In the genomic region with DNA sequence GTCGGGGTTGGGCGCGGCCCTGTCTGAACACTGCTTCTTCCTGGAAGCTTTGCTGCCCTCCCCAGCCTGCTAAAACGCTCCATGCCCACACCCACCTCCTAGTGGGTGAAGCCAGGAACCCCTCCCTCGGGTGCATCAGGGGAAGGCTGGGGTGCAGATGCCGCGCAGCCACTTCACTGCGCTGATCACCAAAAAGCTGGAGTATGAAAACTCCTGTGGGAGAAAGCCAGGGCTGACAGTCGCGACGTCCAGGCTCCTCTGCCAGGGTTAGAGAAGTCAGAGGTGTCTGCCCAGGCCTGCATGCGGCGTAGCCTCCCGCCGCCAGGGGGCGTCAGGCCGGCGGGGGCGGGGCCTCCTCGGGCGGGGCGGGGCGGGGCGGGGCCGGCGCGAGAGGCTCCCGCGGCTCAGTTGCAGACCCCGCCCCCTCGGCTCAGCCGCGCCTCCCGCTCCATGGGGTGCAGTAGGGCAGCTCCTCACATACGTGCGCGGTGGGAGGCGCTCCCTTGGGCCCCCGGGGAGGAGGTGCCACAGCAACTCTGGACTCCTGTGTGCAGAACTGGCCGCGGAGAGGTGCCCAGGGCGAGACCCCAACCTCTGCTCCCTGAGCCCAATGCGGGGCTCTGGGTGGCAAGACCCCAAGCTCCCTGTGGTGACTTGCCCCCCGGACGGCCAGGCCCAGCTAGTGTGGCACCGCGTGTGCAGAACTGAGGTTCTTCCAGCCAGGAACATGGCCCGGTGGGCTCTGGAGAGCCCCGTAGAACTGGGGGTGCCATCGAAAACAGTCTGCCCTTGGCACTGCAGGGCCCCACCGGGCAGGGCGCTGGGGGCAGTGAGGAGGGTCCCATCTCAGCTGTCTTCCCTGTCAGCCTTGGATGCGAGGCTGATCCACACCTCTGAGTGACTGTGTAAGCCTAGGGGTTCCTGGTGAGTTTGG, we compare ENCODE assay signal across 8 cellular contexts. TPM values are rescaled to one million over a fixed set of nuclear protein-coding genes. Genes with fewer than 3 reads are reported as not detected.
A peak's percentile ranks its signal among the peaks of the same experiment; 100 is the strongest.
DNase-seq lines count a peak whose midpoint lies in the region; ATAC-seq and TF ChIP-seq lines count a peak whose summit lies in the region.

No MANE protein-coding gene starts in this region.

- H3K27ac Mint-ChIP-seq in CD4-positive, CD25-positive, alpha-beta regulatory T cell = peak overlapping the region; percentile 98 to 100 (median 98)
- H3K27ac Mint-ChIP-seq in mesothelial cell of epicardium = peak overlapping the region; percentile 59

- H3K27me3 Mint-ChIP-seq in CD4-positive, CD25-positive, alpha-beta regulatory T cell = peaks cover 9% of the 10 kb centered on the region
- H3K27me3 Mint-ChIP-seq in mesothelial cell of epicardium (ENCODE audit: low read depth) = no peaks in the 10 kb centered on the region

- peak; percentile 95 for TF ChIP-seq CTCF in mesothelial cell of epicardium (IDR thresholded peaks at IDR 0.05; ENCODE audit: unreplicated experiment)

- peak; percentile 56 to 68 for ATAC-seq in CD4-positive, CD25-positive, alpha-beta regulatory T cell (ENCODE audit: low read depth in 2 of 2)
- ATAC-seq in HG03439 (IDR thresholded peaks at IDR 0.05; ENCODE audit: unreplicated experiment) = peak; percentile 49

- peak; percentile 93 to 95 (median 94) for DNase-seq in CD4-positive, CD25-positive, alpha-beta regulatory T cell
- DNase-seq in GM19240 (ENCODE audit: insufficient read length, low spot score) (peak; percentile 79), NCI-H82 (lab: John Stamatoyannopoulos, UW) (peak; percentile 89), mesothelial cell of epicardium (ENCODE audit: low spot score in 2 of 2, unreplicated experiment in 2 of 2) (peak; percentile 77 to 83)
- peak; percentile 86 to 91 for DNase-seq in activated CD8-positive, alpha-beta memory T cell treated with anti-CD3 and anti-CD28 coated beads for 1 hour (ENCODE audit: extremely low read depth in 1 of 2, low read depth in 1 of 2)
- peak; percentile 90 to 93 (median 92) for DNase-seq in effector memory CD4-positive, alpha-beta T cell
- peak; percentile 86 to 91 for DNase-seq in stimulated activated CD8-positive, alpha-beta memory T cell treated with anti-CD3 and anti-CD28 coated beads, Interleukin-2, amount 100 ng/mL, for 1 hour (ENCODE audit: low read depth in 2 of 2)

- H3K4me1 ChIP-seq in CD4-positive, CD25-positive, alpha-beta regulatory T cell (ENCODE audit: control insufficient read depth, insufficient read depth, low read length, poor library complexity, severe bottlenecking) = peaks cover 88% of the 10 kb centered on the region
- peaks cover 85% of the 10 kb centered on the region for H3K4me1 ChIP-seq in effector memory CD4-positive, alpha-beta T cell (ENCODE audit: control insufficient read depth, insufficient read depth, low read length, poor library complexity, severe bottlenecking)

- H3K27me3 ChIP-seq in CD4-positive, CD25-positive, alpha-beta regulatory T cell (ENCODE audit: control insufficient read depth, insufficient read depth, low read length) = no peaks in the 10 kb centered on the region
- no peaks in the 10 kb centered on the region for H3K27me3 ChIP-seq in effector memory CD4-positive, alpha-beta T cell (replicated peaks; ENCODE audit: control insufficient read depth, insufficient read depth, low read length, poor library complexity, severe bottlenecking)

- H3K9me3 Mint-ChIP-seq in CD4-positive, CD25-positive, alpha-beta regulatory T cell = no peaks in the 10 kb centered on the region
- H3K9me3 Mint-ChIP-seq in mesothelial cell of epicardium = no peaks in the 10 kb centered on the region

- H3K36me3 ChIP-seq in CD4-positive, CD25-positive, alpha-beta regulatory T cell (ENCODE audit: control insufficient read depth, insufficient read depth, low read length) = no peaks in the 10 kb centered on the region
- peaks cover 3% of the 10 kb centered on the region for H3K36me3 ChIP-seq in effector memory CD4-positive, alpha-beta T cell (ENCODE audit: control insufficient read depth, insufficient read depth, low read length)

- peak overlapping the region; percentile 93 to 98 (median 94) for H3K4me3 Mint-ChIP-seq in CD4-positive, CD25-positive, alpha-beta regulatory T cell
- peak overlapping the region; percentile 76 for H3K4me3 Mint-ChIP-seq in mesothelial cell of epicardium

- peaks cover 10% of the 10 kb centered on the region for H3K36me3 Mint-ChIP-seq in CD4-positive, CD25-positive, alpha-beta regulatory T cell
- H3K36me3 Mint-ChIP-seq in mesothelial cell of epicardium = peaks cover 3% of the 10 kb centered on the region

- H3K9me3 ChIP-seq in CD4-positive, CD25-positive, alpha-beta regulatory T cell (ENCODE audit: control insufficient read depth in 2 of 2, low read length in 2 of 2) = no peaks in the 10 kb centered on the region
- H3K9me3 ChIP-seq in effector memory CD4-positive, alpha-beta T cell (ENCODE audit: control insufficient read depth, low read length) = no peaks in the 10 kb centered on the region

- H3K4me1 Mint-ChIP-seq in CD4-positive, CD25-positive, alpha-beta regulatory T cell = peaks cover 3 to 81% (median 53%) of the 10 kb centered on the region in 4 donors
- peaks cover 34% of the 10 kb centered on the region for H3K4me1 Mint-ChIP-seq in mesothelial cell of epicardium

- H3K4me3 ChIP-seq in CD4-positive, CD25-positive, alpha-beta regulatory T cell (ENCODE audit: low read depth, low read length) = peak overlapping the region; percentile 79
- H3K4me3 ChIP-seq in effector memory CD4-positive, alpha-beta T cell (ENCODE audit: insufficient read depth, low read depth, low read length, poor library complexity, severe bottlenecking) = peak overlapping the region; percentile 63

- peak overlapping the region; percentile 95 for H3K27ac ChIP-seq in CD4-positive, CD25-positive, alpha-beta regulatory T cell (ENCODE audit: insufficient read depth, low read length, poor library complexity, severe bottlenecking)
- peak overlapping the region; percentile 95 for H3K27ac ChIP-seq in effector memory CD4-positive, alpha-beta T cell (ENCODE audit: insufficient read depth, low read length, poor library complexity, severe bottlenecking)

RNA-seq across cellular contexts. Expression of a gene that starts 1.8 kb away (rescaled TPM):
- total RNA-seq in CD4-positive, CD25-positive, alpha-beta regulatory T cell = 167 TPM
- 10 to 100 TPM; 28.5 to 83.7 (median 52.5) TPM for polyA plus RNA-seq in CD4-positive, CD25-positive, alpha-beta regulatory T cell
- 26.4 to 28.3 TPM (median 28.3 TPM) in 3 replicates for total RNA-seq in mesothelial cell of epicardium

RNA-seq across cellular contexts. Expression of a gene that starts 6.3 kb away (rescaled TPM):
- total RNA-seq in CD4-positive, CD25-positive, alpha-beta regulatory T cell = 8.3 TPM
- polyA plus RNA-seq in CD4-positive, CD25-positive, alpha-beta regulatory T cell = 10 to 100 TPM; 14.9 to 27.2 (median 18.1) TPM
- total RNA-seq in mesothelial cell of epicardium = 4.3 to 6.2 TPM (median 5.9 TPM) in 3 replicates

RNA-seq across cellular contexts. Expression of a gene that starts 8.7 kb away (rescaled TPM):
- total RNA-seq in CD4-positive, CD25-positive, alpha-beta regulatory T cell = 37.2 TPM
- 10 to 100 TPM in 1 of 4 donors, 1 to 10 TPM in 3; 3.8 to 11.8 (median 7.6) TPM for polyA plus RNA-seq in CD4-positive, CD25-positive, alpha-beta regulatory T cell
- 25.9 to 29.8 TPM (median 27.3 TPM) in 3 replicates for total RNA-seq in mesothelial cell of epicardium

RNA-seq across cellular contexts. Expression of a gene that starts 20.1 kb away (rescaled TPM):
- 64.6 TPM for total RNA-seq in CD4-positive, CD25-positive, alpha-beta regulatory T cell
- polyA plus RNA-seq in CD4-positive, CD25-positive, alpha-beta regulatory T cell = 10 to 100 TPM in 1 of 4 donors, 1 to 10 TPM in 3; 6.8 to 12.2 (median 7.8) TPM
- total RNA-seq in mesothelial cell of epicardium = 58.3 to 60.3 TPM (median 58.6 TPM) in 3 replicates

RNA-seq across cellular contexts. Expression of a gene that starts 58.8 kb away (rescaled TPM):
- total RNA-seq in CD4-positive, CD25-positive, alpha-beta regulatory T cell = 11.0 TPM
- under 1 TPM; 0.24 to 0.60 (median 0.40) TPM for polyA plus RNA-seq in CD4-positive, CD25-positive, alpha-beta regulatory T cell
- total RNA-seq in mesothelial cell of epicardium = 5.4 to 6.0 TPM (median 6.0 TPM) in 3 replicates

Comparison
In these comparisons a context has a peak if more than half of its experiments do, and no peak if none do; other contexts are left out.
1. Peak in every context shown above with its lines: DNase-seq, ATAC-seq, H3K4me3 ChIP-seq and H3K27ac ChIP-seq.